34 cellular contexts compared by ENCODE assay signal in the genomic region with DNA sequence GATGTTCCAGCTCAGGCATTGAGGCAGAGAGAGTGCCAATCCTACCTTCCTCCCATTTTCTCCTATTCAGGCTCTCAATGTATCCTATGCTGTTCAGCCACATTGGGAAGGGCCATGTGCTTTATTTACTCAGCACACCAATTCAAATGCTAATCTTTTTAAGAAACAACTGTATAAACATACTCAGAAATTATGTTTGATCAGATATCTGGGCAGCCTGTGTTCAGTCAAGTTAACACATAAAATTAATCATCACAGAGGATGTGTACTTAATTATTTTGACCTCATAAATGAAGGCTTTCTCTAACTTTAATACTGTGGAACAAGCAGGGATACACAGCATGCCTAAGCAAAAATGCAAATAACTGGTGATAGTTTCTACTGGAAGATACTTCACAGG.
"Had no signal": no experiment of that assay in that cellular context is flagged by ENCODE, and none has a peak within 500 bp of the region (broad histone marks: within the 10 kb centered on the region; RNA-seq: fewer than 3 reads in every experiment).

No MANE protein-coding gene starts in this region.

- H3K4me1 Mint-ChIP-seq: activated CD4-positive, alpha-beta memory T cell treated with anti-CD3 and anti-CD28 coated beads, Interleukin-2, amount 10 ng/mL, durations not matched to agents 7 days and 5 days; activated CD8-positive, alpha-beta memory T cell treated with anti-CD3 and anti-CD28 coated beads, Interleukin-2, amount 10 ng/mL, durations not matched to agents 7 days and 5 days; activated naive CD4-positive, alpha-beta T cell treated with anti-CD3 and anti-CD28 coated beads, Interleukin-2, amount 10 ng/mL, durations not matched to agents 7 days and 5 days; activated naive CD8-positive, alpha-beta T cell treated with anti-CD3 and anti-CD28 coated beads for 36 hours had no signal

- H3K27me3 ChIP-seq: body of pancreas, breast epithelium, SJCRH30 had no signal

- H3K36me3 ChIP-seq: breast epithelium, SJCRH30, WERI-Rb-1 had no signal

- H3K4me1 ChIP-seq: body of pancreas, breast epithelium, SJCRH30 had no signal

- DNase-seq: activated CD4-positive, alpha-beta memory T cell treated with anti-CD3 and anti-CD28 coated beads, Interleukin-2, amount 10 ng/mL, durations not matched to agents 7 days and 5 days; activated CD4-positive, alpha-beta T cell treated with anti-CD3 and anti-CD28 coated beads for 1 hour; activated CD4-positive, alpha-beta T cell treated with anti-CD3 and anti-CD28 coated beads for 48 hours; activated CD4-positive, CD25-positive, alpha-beta regulatory T cell; activated CD8-positive, alpha-beta memory T cell treated with anti-CD3 and anti-CD28 coated beads for 24 hours; activated CD8-positive, alpha-beta memory T cell treated with anti-CD3 and anti-CD28 coated beads, Interleukin-2, amount 10 ng/mL, durations not matched to agents 7 days and 5 days; activated CD8-positive, alpha-beta memory T cell treated with anti-CD3 and anti-CD28 coated beads, Interleukin-2, amount 50 U/mL, for 48 hours; activated effector memory CD4-positive, alpha-beta T cell treated with Interleukin-2 at 50 U/mL for 16 hours; activated naive CD4-positive, alpha-beta T cell treated with anti-CD3 and anti-CD28 coated beads, Interleukin-2, amount 10 ng/mL, durations not matched to agents 7 days and 5 days; activated naive CD8-positive, alpha-beta T cell treated with anti-CD3 and anti-CD28 coated beads for 36 hours; activated T-cell treated with anti-CD3 and anti-CD28 coated beads, Interleukin-2, amount 50 U/mL, for 48 hours; amniotic stem cell; body of pancreas; cortex of kidney; Kasumi-1; KG1; MM.1S; MV-4-11; NCI-H1092; NCI-H1436 treated with DMSO at 0.1 percent for 48 hours; NCI-H187 treated with DMSO at 0.1 percent for 48 hours; NCI-H226; NCI-H446 treated with DMSO at 0.1 percent for 48 hours; NCI-H524; NK-92 treated with Interleukin-12 subunit alpha and Interleukin-12 subunit beta, amount 100 ng/mL, for 24 hours; PC-3; SJCRH30; SW 1271; T1000; WERI-Rb-1 had no signal

- H3K4me3 ChIP-seq: body of pancreas, breast epithelium, SJCRH30, SK-N-MC had no signal

- H3K27ac Mint-ChIP-seq: activated CD4-positive, alpha-beta memory T cell treated with anti-CD3 and anti-CD28 coated beads, Interleukin-2, amount 10 ng/mL, durations not matched to agents 7 days and 5 days; activated CD8-positive, alpha-beta memory T cell treated with anti-CD3 and anti-CD28 coated beads, Interleukin-2, amount 10 ng/mL, durations not matched to agents 7 days and 5 days; activated naive CD4-positive, alpha-beta T cell treated with anti-CD3 and anti-CD28 coated beads, Interleukin-2, amount 10 ng/mL, durations not matched to agents 7 days and 5 days; activated naive CD8-positive, alpha-beta T cell treated with anti-CD3 and anti-CD28 coated beads for 36 hours had no signal

- H3K27ac ChIP-seq: body of pancreas, breast epithelium, RWPE1, SJCRH30, SK-N-MC, WERI-Rb-1 had no signal

- H3K36me3 Mint-ChIP-seq: activated CD8-positive, alpha-beta memory T cell treated with anti-CD3 and anti-CD28 coated beads, Interleukin-2, amount 10 ng/mL, durations not matched to agents 7 days and 5 days; activated naive CD4-positive, alpha-beta T cell treated with anti-CD3 and anti-CD28 coated beads, Interleukin-2, amount 10 ng/mL, durations not matched to agents 7 days and 5 days; activated naive CD8-positive, alpha-beta T cell treated with anti-CD3 and anti-CD28 coated beads for 36 hours had no signal

- H3K9me3 ChIP-seq: body of pancreas, SJCRH30 had no signal

- ATAC-seq: activated CD8-positive, alpha-beta memory T cell treated with anti-CD3 and anti-CD28 coated beads, Interleukin-2, amount 10 ng/mL, durations not matched to agents 7 days and 5 days; body of pancreas; PC-3; Right ventricle myocardium inferior had no signal

- H3K4me3 Mint-ChIP-seq: activated CD4-positive, alpha-beta memory T cell treated with anti-CD3 and anti-CD28 coated beads, Interleukin-2, amount 10 ng/mL, durations not matched to agents 7 days and 5 days; activated CD8-positive, alpha-beta memory T cell treated with anti-CD3 and anti-CD28 coated beads, Interleukin-2, amount 10 ng/mL, durations not matched to agents 7 days and 5 days; activated naive CD4-positive, alpha-beta T cell treated with anti-CD3 and anti-CD28 coated beads, Interleukin-2, amount 10 ng/mL, durations not matched to agents 7 days and 5 days; activated naive CD8-positive, alpha-beta T cell treated with anti-CD3 and anti-CD28 coated beads for 36 hours had no signal

- H3K27me3 Mint-ChIP-seq: activated CD4-positive, alpha-beta memory T cell treated with anti-CD3 and anti-CD28 coated beads, Interleukin-2, amount 10 ng/mL, durations not matched to agents 7 days and 5 days; activated CD8-positive, alpha-beta memory T cell treated with anti-CD3 and anti-CD28 coated beads, Interleukin-2, amount 10 ng/mL, durations not matched to agents 7 days and 5 days; activated naive CD4-positive, alpha-beta T cell treated with anti-CD3 and anti-CD28 coated beads, Interleukin-2, amount 10 ng/mL, durations not matched to agents 7 days and 5 days; activated naive CD8-positive, alpha-beta T cell treated with anti-CD3 and anti-CD28 coated beads for 36 hours had no signal

- H3K9me3 Mint-ChIP-seq: activated naive CD4-positive, alpha-beta T cell treated with anti-CD3 and anti-CD28 coated beads, Interleukin-2, amount 10 ng/mL, durations not matched to agents 7 days and 5 days; activated naive CD8-positive, alpha-beta T cell treated with anti-CD3 and anti-CD28 coated beads for 36 hours had no signal
